ENCODE assay signal across 8 cellular contexts in genomic region chr6:43644940-43645612, GRCh38. TPM values are rescaled to one million over a fixed set of nuclear protein-coding genes. Genes with fewer than 3 reads are reported as not detected.
DNase-seq lines count a peak whose midpoint lies in the region; ATAC-seq, FAIRE-seq and TF ChIP-seq lines count a peak whose summit lies in the region.

TSS of gene RSPH9 (plus strand) at chr6:43645036. CDS start at chr6:43645099, 63 bp downstream.

- TF ChIP-seq EP300 in A549 (IDR thresholded peaks at IDR 0.05), result no peak

- H3K9ac ChIP-seq in adipocyte (ENCODE audit: low read length) (peak within 1 kb of the TSS; percentile 7), skeletal muscle satellite cell (ENCODE audit: low read depth, low read length) (no peak within 1 kb of the TSS)

- WGBS in A549 (ENCODE audit: missing lambda C conversion rate), result 53% methylated on average over 28 of the region's 52 CpGs

- ATAC-seq in A549 (peak; percentile 89 to 91), GM21447 (IDR thresholded peaks at IDR 0.05; ENCODE audit: unreplicated experiment) (peak; percentile 70), RWPE2 (ENCODE audit: low read depth) (peak; percentile 79)

- H3K4me3 ChIP-seq in A549 (peak within 1 kb of the TSS; percentile 43), RWPE2 (ENCODE audit: severe bottlenecking) (peak within 1 kb of the TSS; percentile 26), adipocyte (ENCODE audit: low read length) (peak within 1 kb of the TSS; percentile 78), skeletal muscle satellite cell (ENCODE audit: low read length) (peak within 1 kb of the TSS; percentile 61)

- POLR2A ChIA-PET in A549 (lab: Yijun Ruan, JAX), result interaction anchor here (1.9 to 2.6 kb wide), 2 partner anchors 9 to 15 kb away, joined by 10 to 13 read pairs; partner anchors contain the start of genes GTPBP2 and MAD2L1BP

- DNase-seq in A549 (ENCODE audit: low read depth in 1 of 2, low spot score in 1 of 2), result peak in 1 of 2 experiments; percentile 66
- peak; percentile 85 for DNase-seq in RWPE2 (ENCODE audit: low spot score)
- DNase-seq in adipocyte (ENCODE audit: low read depth), result peak; percentile 72
- peak; percentile 72 for DNase-seq in hepatic stellate cell (ENCODE audit: low spot score)
- no peak for DNase-seq in dedifferentiated amniotic fluid mesenchymal stem cell (ENCODE audit: extremely low spot score)
- DNase-seq in NCI-H187 treated with DMSO at 0.1 percent for 48 hours (lab: John Stamatoyannopoulos, UW), result no peak

- CTCF ChIA-PET in A549 (lab: Yijun Ruan, JAX), result interaction anchor here (1.2 to 5.1 kb wide), 3 partner anchors 12 to 25 kb away, joined by 3 to 24 read pairs (median 4); no protein-coding TSS in a partner anchor

- no peak for TF ChIP-seq RAD21 in A549 (conservative IDR thresholded peaks at IDR 0.05 in 1 of 2, IDR thresholded peaks at IDR 0.05 in 1 of 2)

- H3K27me3 ChIP-seq in RWPE2 (ENCODE audit: insufficient read depth, poor library complexity, severe bottlenecking) (no peaks in the 10 kb centered on the region), adipocyte (replicated peaks; ENCODE audit: control insufficient read depth, insufficient read depth, low read length) (no peaks in the 10 kb centered on the region), skeletal muscle satellite cell (ENCODE audit: control insufficient read depth, insufficient read depth, low read length) (no peaks in the 10 kb centered on the region)

- TF ChIP-seq POLR2A in A549 (IDR thresholded peaks at IDR 0.05; ENCODE audit: low read length), result no peak

- no peak for TF ChIP-seq CTCF in A549 (IDR thresholded peaks at IDR 0.05)
- TF ChIP-seq CTCF in RWPE2 (IDR thresholded peaks at IDR 0.05; ENCODE audit: poor library complexity, severe bottlenecking), result no peak

- H3K36me3 ChIP-seq in RWPE2 (ENCODE audit: low read depth) (peaks cover 23% of the 10 kb centered on the region), adipocyte (ENCODE audit: control insufficient read depth, insufficient read depth, low read length, severe bottlenecking) (peaks cover 27% of the 10 kb centered on the region), skeletal muscle satellite cell (ENCODE audit: insufficient read depth, low read length) (peaks cover 17% of the 10 kb centered on the region)

- no peak for FAIRE-seq in A549 (lab: Jason Lieb, UNC)

- peak within 1 kb of the TSS; percentile 11 to 78; a peak in 4 of 6 replicates for H3K27ac ChIP-seq in A549
- peak within 1 kb of the TSS; percentile 14 for H3K27ac ChIP-seq in RWPE2 (ENCODE audit: poor library complexity, severe bottlenecking)

- H3K4me1 ChIP-seq in A549, result no peaks in the 10 kb centered on the region
- no peaks in the 10 kb centered on the region for H3K4me1 ChIP-seq in RWPE2 (ENCODE audit: insufficient read depth, poor library complexity, severe bottlenecking)
- peaks cover 3% of the 10 kb centered on the region for H3K4me1 ChIP-seq in adipocyte (ENCODE audit: control insufficient read depth, insufficient read depth, low read length)
- H3K4me1 ChIP-seq in skeletal muscle satellite cell (ENCODE audit: control insufficient read depth, insufficient read depth, low read length), result peaks cover 9% of the 10 kb centered on the region

- H3K9me3 ChIP-seq in A549 (no peaks in the 10 kb centered on the region), RWPE2 (ENCODE audit: severe bottlenecking) (no peaks in the 10 kb centered on the region), adipocyte (ENCODE audit: control insufficient read depth, low read length) (no peaks in the 10 kb centered on the region), skeletal muscle satellite cell (replicated peaks; ENCODE audit: low read length) (no peaks in the 10 kb centered on the region)

- H3K4me2 ChIP-seq in A549, result peak within 1 kb of the TSS; percentile 65
- peak within 1 kb of the TSS; percentile 82 for H3K4me2 ChIP-seq in skeletal muscle satellite cell (ENCODE audit: low read length)

TF ChIP-seq in A549, 52 proteins besides CTCF, POLR2A, EP300 and RAD21:
- TF ChIP-seq HEYL (CRISPR knock-in tag; IDR thresholded peaks at IDR 0.05), result no peak

RNA-seq across cellular contexts. Expression of gene RSPH9, which starts in this region (rescaled TPM):
- 0.18 and 0.37 TPM in 2 replicates for polyA plus RNA-seq in A549 (2011; rRNA removed)
- polyA plus RNA-seq in A549 (2012; cell fraction: cytosol; rRNA removed), result 0.12 and 0.19 TPM in 2 replicates
- 0.16 and 0.17 TPM in 2 replicates for polyA plus RNA-seq in A549 (2012; cell fraction: nucleus; rRNA removed)
- 0.09 to 0.17 TPM (median 0.14 TPM) in 3 replicates for polyA plus RNA-seq in A549 (2017; fragmentation: RNase III; extraction: RNeasy Plus Mini Kit Qiagen cat#74134 plus additional on column Dnase treatment)
- polyA minus RNA-seq in A549 (2011; rRNA and poly(A)+ RNA removed), result 0.33 TPM in 1 of 2 replicates, not detected in the other
- total RNA-seq in skeletal muscle satellite cell (2012; rRNA removed), result 0.25 and 0.66 TPM in 2 replicates

Comparison
In these comparisons a context has a peak if more than half of its experiments do, and no peak if none do; other contexts are left out.
1. Peak in ATAC-seq, H3K4me3 ChIP-seq, H3K27ac ChIP-seq and H3K4me2 ChIP-seq in A549; RNA of the gene not detected or under 1 TPM.
2. DNase-seq: peak in RWPE2 (single experiment), adipocyte (single experiment) and hepatic stellate cell (single experiment); none in dedifferentiated amniotic fluid mesenchymal stem cell (single experiment) and NCI-H187 treated with DMSO at 0.1 percent for 48 hours (single experiment).
3. H3K4me3 ChIP-seq: peak in every context shown above with its lines; median percentile 78 in adipocyte; 61 in skeletal muscle satellite cell; 43 in A549; 26 in RWPE2.
4. Peak in every context shown above with its lines, with median percentiles within 50 percentile points of each other: ATAC-seq.